Comparison of ENCODE assay signal across 1 cellular context in genomic region chr11:30260813-30261212, GRCh38.
TF ChIP-seq lines count a peak whose summit lies in the region.

No MANE protein-coding gene starts in this region.

TF ChIP-seq in SK-N-SH treated with all-trans-retinoic acid at 6 μM for 48 hours, 23 proteins besides CTCF, POLR2A, EP300 and RAD21:
- TF ChIP-seq CREB5 (CRISPR knock-in tag; IDR thresholded peaks at IDR 0.05; ENCODE audit: low read depth) (no peak), PATZ1 (CRISPR knock-in tag; IDR thresholded peaks at IDR 0.05; ENCODE audit: borderline replicate concordance) (no peak), CSDC2 (CRISPR knock-in tag; IDR thresholded peaks at IDR 0.05) (no peak), OSR1 (CRISPR knock-in tag; IDR thresholded peaks at IDR 0.05) (no peak), GLIS3 (CRISPR knock-in tag; IDR thresholded peaks at IDR 0.05) (no peak), RARB (CRISPR knock-in tag; IDR thresholded peaks at IDR 0.05) (no peak), ISL1 (CRISPR knock-in tag; IDR thresholded peaks at IDR 0.05) (no peak), ZNF565 (CRISPR knock-in tag; conservative IDR thresholded peaks at IDR 0.05; ENCODE audit: low read depth) (no peak), TOX (CRISPR knock-in tag; IDR thresholded peaks at IDR 0.05; ENCODE audit: borderline replicate concordance) (no peak)
